Comparison of ENCODE assay signal across 16 cellular contexts in genomic region chr5:123261752-123262151, GRCh38.
"Had no signal": no experiment of that assay in that cellular context is flagged by ENCODE, and none has a peak within 500 bp of the region (broad histone marks: within the 10 kb centered on the region; RNA-seq: fewer than 3 reads in every experiment).

No MANE protein-coding gene starts in this region.

- H3K9me3 Mint-ChIP-seq: activated naive CD4-positive, alpha-beta T cell treated with anti-CD3 and anti-CD28 coated beads, Interleukin-2, amount 50 U/mL, for 24 hours; T-helper 2 cell treated with Interferon-gamma antibody and Interleukin-4, amounts not matched to agents 5 μg/mL and 100 μg/mL, for 36 hours had no signal

- ATAC-seq: stimulated activated naive B cell treated with anti-CD40 and anti-IgM and Interleukin-4, amounts not matched to agents 10 μg/mL and 1 μg/mL and 100 μg/mL, for 72 hours had no signal

- H3K4me1 Mint-ChIP-seq: activated naive CD4-positive, alpha-beta T cell treated with anti-CD3 and anti-CD28 coated beads, Interleukin-2, amount 50 U/mL, for 24 hours; immature natural killer cell; nephron; stimulated activated naive B cell treated with anti-CD40 and anti-IgM and Interleukin-4, amounts not matched to agents 10 μg/mL and 1 μg/mL and 100 μg/mL, for 72 hours had no signal

- H3K27ac Mint-ChIP-seq: activated naive CD4-positive, alpha-beta T cell treated with anti-CD3 and anti-CD28 coated beads, Interleukin-2, amount 50 U/mL, for 24 hours; brain; immature natural killer cell; nephron; stimulated activated naive B cell treated with anti-CD40 and anti-IgM and Interleukin-4, amounts not matched to agents 10 μg/mL and 1 μg/mL and 100 μg/mL, for 72 hours; T-helper 2 cell treated with Interferon-gamma antibody and Interleukin-4, amounts not matched to agents 5 μg/mL and 100 μg/mL, for 36 hours had no signal

- H3K27me3 ChIP-seq: transverse colon had no signal

- H3K36me3 ChIP-seq: transverse colon had no signal

- H3K4me3 ChIP-seq: transverse colon had no signal

- H3K36me3 Mint-ChIP-seq: activated naive CD4-positive, alpha-beta T cell treated with anti-CD3 and anti-CD28 coated beads, Interleukin-2, amount 50 U/mL, for 24 hours; brain had no signal

- DNase-seq: activated CD4-positive, alpha-beta T cell treated with anti-CD3 and anti-CD28 coated beads, Interleukin-2, amount 50 U/mL, for 4 hours; activated T-cell treated with anti-CD3 and anti-CD28 coated beads for 4 hours; amniotic stem cell; foreskin melanocyte; head of caudate nucleus; immature natural killer cell; mesendoderm; occipital lobe; stimulated activated CD4-positive, alpha-beta T cell treated with anti-CD3 and anti-CD28 coated beads, Interleukin-15, amount 100 ng/mL, for 24 hours; stimulated activated CD4-positive, alpha-beta T cell treated with anti-CD3 and anti-CD28 coated beads, Interleukin-4, amount 100 ng/mL, for 1 hour; stimulated activated naive B cell treated with anti-CD40 and anti-IgM and Interleukin-4, amounts not matched to agents 10 μg/mL and 1 μg/mL and 100 μg/mL, for 72 hours; transverse colon had no signal

- H3K4me3 Mint-ChIP-seq: activated naive CD4-positive, alpha-beta T cell treated with anti-CD3 and anti-CD28 coated beads, Interleukin-2, amount 50 U/mL, for 24 hours; brain; immature natural killer cell; nephron; stimulated activated naive B cell treated with anti-CD40 and anti-IgM and Interleukin-4, amounts not matched to agents 10 μg/mL and 1 μg/mL and 100 μg/mL, for 72 hours; T-helper 2 cell treated with Interferon-gamma antibody and Interleukin-4, amounts not matched to agents 5 μg/mL and 100 μg/mL, for 36 hours had no signal

- H3K4me1 ChIP-seq: transverse colon had no signal
